In the genomic region with DNA sequence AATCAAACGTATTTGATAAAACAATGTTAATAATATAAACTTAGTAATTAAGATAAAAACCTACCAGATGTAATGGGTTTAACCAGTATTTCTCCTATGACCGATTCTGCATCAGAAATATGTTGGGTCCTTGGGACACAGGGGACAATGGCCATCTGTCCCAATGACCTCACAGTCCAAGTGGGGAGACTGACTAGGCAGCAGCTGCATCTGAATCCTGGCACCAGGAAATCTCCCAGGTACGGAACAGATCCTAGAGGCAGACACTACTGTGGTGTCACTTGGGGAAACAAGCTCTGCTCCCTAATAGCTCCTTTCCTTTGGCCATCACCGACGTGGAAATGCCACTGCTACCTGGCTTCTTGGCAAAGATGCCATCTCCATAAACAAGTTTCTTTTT, we compare ENCODE assay signal across 18 cellular contexts.
"Had no signal": no experiment of that assay in that cellular context is flagged by ENCODE, and none has a peak within 500 bp of the region (broad histone marks: within the 10 kb centered on the region; RNA-seq: fewer than 3 reads in every experiment).

No MANE protein-coding gene starts in this region.

- H3K9me3 ChIP-seq: lower lobe of right lung, ovary, right lobe of liver, testis, tibial artery, upper lobe of left lung had no signal

- H3K4me3 Mint-ChIP-seq: natural killer cell; stimulated activated effector memory CD8-positive, alpha-beta T cell treated with anti-CD3 and anti-CD28 coated beads, Interleukin-12 subunit alpha, Interleukin-12 subunit beta, amount 100 ng/mL, for 72 hours had no signal

- H3K27ac ChIP-seq: dorsolateral prefrontal cortex, lower lobe of right lung, ovary, right lobe of liver, testis, tibial artery, upper lobe of left lung had no signal

- ATAC-seq: left ventricle myocardium superior; lower lobe of right lung; natural killer cell; right lobe of liver; stimulated activated effector memory CD8-positive, alpha-beta T cell treated with anti-CD3 and anti-CD28 coated beads, Interleukin-12 subunit alpha, Interleukin-12 subunit beta, amount 100 ng/mL, for 72 hours; stimulated activated naive CD8-positive, alpha-beta T cell treated with anti-CD3 and anti-CD28 coated beads, Interleukin-15, Interleukin-2, amounts not matched to agents 100 U/mL and 50 U/mL, for 24 hours had no signal

- H3K27me3 Mint-ChIP-seq: progenitor cell of endocrine pancreas had no signal

- H3K27ac Mint-ChIP-seq: natural killer cell; stimulated activated effector memory CD8-positive, alpha-beta T cell treated with anti-CD3 and anti-CD28 coated beads, Interleukin-12 subunit alpha, Interleukin-12 subunit beta, amount 100 ng/mL, for 72 hours had no signal

- DNase-seq: dorsolateral prefrontal cortex; effector CD4-positive, alpha-beta T cell; head of caudate nucleus; left ventricle myocardium superior; lower lobe of right lung; midbrain; natural killer cell; occipital lobe; ovary; right lobe of liver; stimulated activated CD4-positive, alpha-beta T cell treated with anti-CD3 and anti-CD28 coated beads, Interleukin-2, amount 100 ng/mL, for 24 hours; stimulated activated CD4-positive, alpha-beta T cell treated with anti-CD3 and anti-CD28 coated beads, Interleukin-4, amount 100 ng/mL, for 24 hours; stimulated activated naive CD8-positive, alpha-beta T cell treated with anti-CD3 and anti-CD28 coated beads, Interleukin-15, Interleukin-2, amounts not matched to agents 100 U/mL and 50 U/mL, for 24 hours; testis; tibial artery had no signal

- H3K36me3 ChIP-seq: lower lobe of right lung, ovary, tibial artery, upper lobe of left lung had no signal

- H3K4me1 Mint-ChIP-seq: natural killer cell; stimulated activated effector memory CD8-positive, alpha-beta T cell treated with anti-CD3 and anti-CD28 coated beads, Interleukin-12 subunit alpha, Interleukin-12 subunit beta, amount 100 ng/mL, for 72 hours had no signal

- H3K36me3 Mint-ChIP-seq: natural killer cell; stimulated activated effector memory CD8-positive, alpha-beta T cell treated with anti-CD3 and anti-CD28 coated beads, Interleukin-12 subunit alpha, Interleukin-12 subunit beta, amount 100 ng/mL, for 72 hours had no signal

- H3K4me1 ChIP-seq: lower lobe of right lung, right lobe of liver, testis, tibial artery, upper lobe of left lung had no signal

- H3K4me3 ChIP-seq: dorsolateral prefrontal cortex, lower lobe of right lung, ovary, right lobe of liver, testis, tibial artery, upper lobe of left lung had no signal

- H3K27me3 ChIP-seq: ovary, right lobe of liver, testis, tibial artery, upper lobe of left lung had no signal

- H3K9me3 Mint-ChIP-seq: natural killer cell; stimulated activated effector memory CD8-positive, alpha-beta T cell treated with anti-CD3 and anti-CD28 coated beads, Interleukin-12 subunit alpha, Interleukin-12 subunit beta, amount 100 ng/mL, for 72 hours had no signal
